In the genomic region with DNA sequence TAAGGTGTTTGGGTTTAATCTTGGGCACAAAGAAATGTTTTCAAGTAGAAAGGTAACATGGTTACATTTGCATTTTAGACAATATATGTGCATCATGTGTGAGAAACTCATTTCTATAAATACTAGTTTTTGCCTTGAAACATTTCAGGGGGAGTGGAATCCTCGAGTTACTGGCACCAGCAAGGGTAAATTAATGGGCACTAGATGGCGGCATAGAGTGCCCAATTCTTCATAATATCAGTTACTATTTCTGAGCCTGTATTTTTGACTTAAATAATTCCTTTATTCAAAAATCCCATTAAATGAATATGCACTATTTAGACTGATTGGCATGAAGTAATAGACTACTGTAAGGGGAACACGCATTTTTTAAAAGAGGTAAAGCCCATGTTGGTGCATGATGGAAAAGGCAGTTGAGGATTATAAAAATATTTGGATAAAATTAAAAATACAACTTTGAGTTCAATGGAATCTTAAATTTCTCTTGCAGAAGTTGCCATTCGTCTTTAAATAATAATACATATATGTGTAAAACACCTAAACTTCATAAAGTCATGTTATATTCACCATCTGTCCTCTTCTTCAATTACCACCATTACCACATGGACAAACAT, we compare ENCODE assay signal across 8 cellular contexts.
DNase-seq lines count a peak whose midpoint lies in the region; ATAC-seq and TF ChIP-seq lines count a peak whose summit lies in the region.

No MANE protein-coding gene starts in this region.

- intact Hi-C loops in lower leg skin (cut with DNase I; ENCODE audit: low total_unique reads), result no loop called here

- peaks cover 18% of the 10 kb centered on the region for H3K4me1 Mint-ChIP-seq in T-helper 17 cell
- H3K4me1 Mint-ChIP-seq in effector memory CD8-positive, alpha-beta T cell (ENCODE audit: low read depth in 2 of 2), result peaks cover 3 to 18% of the 10 kb centered on the region in 2 donors
- H3K4me1 Mint-ChIP-seq in naive B cell, result peaks cover 0 to 17% (median 14%) of the 10 kb centered on the region in 3 donors

- no peak overlapping the region for H3K27ac ChIP-seq in 22Rv1

- H3K4me3 Mint-ChIP-seq in T-helper 17 cell, result no peak overlapping the region
- H3K4me3 Mint-ChIP-seq in effector memory CD8-positive, alpha-beta T cell, result no peak overlapping the region
- H3K4me3 Mint-ChIP-seq in naive B cell, result no peak overlapping the region

- H3K9me3 Mint-ChIP-seq in effector memory CD8-positive, alpha-beta T cell, result no peaks in the 10 kb centered on the region
- no peaks in the 10 kb centered on the region for H3K9me3 Mint-ChIP-seq in naive B cell

- no peak for TF ChIP-seq EP300 in Ishikawa (IDR thresholded peaks at IDR 0.05; ENCODE audit: borderline replicate concordance)

- H3K27ac Mint-ChIP-seq in T-helper 17 cell (no peak overlapping the region), naive B cell (no peak overlapping the region)
- H3K27ac Mint-ChIP-seq in effector memory CD8-positive, alpha-beta T cell, result no peak overlapping the region

- peak; percentile 62 for TF ChIP-seq RAD21 in Ishikawa (IDR thresholded peaks at IDR 0.05; ENCODE audit: low read depth)

- TF ChIP-seq CTCF in 22Rv1 (IDR thresholded peaks at IDR 0.05) (peak; percentile 92), lower leg skin (IDR thresholded peaks at IDR 0.05) (no peak)

- peaks cover 3% of the 10 kb centered on the region for H3K36me3 Mint-ChIP-seq in T-helper 17 cell (ENCODE audit: low read depth)
- no peaks in the 10 kb centered on the region for H3K36me3 Mint-ChIP-seq in effector memory CD8-positive, alpha-beta T cell (ENCODE audit: insufficient read depth)
- no peaks in the 10 kb centered on the region for H3K36me3 Mint-ChIP-seq in naive B cell

- no peaks in the 10 kb centered on the region for H3K27me3 Mint-ChIP-seq in T-helper 17 cell
- no peaks in the 10 kb centered on the region for H3K27me3 Mint-ChIP-seq in effector memory CD8-positive, alpha-beta T cell
- H3K27me3 Mint-ChIP-seq in naive B cell, result no peaks in the 10 kb centered on the region

- 35 to 40% methylated on average over 4 of the region's 4 CpGs for WGBS in lower leg skin, 2 donors

- no peak overlapping the region for H3K4me3 ChIP-seq in lower leg skin (ENCODE audit: low read depth, poor library complexity, severe bottlenecking)

- peak; percentile 59 for ATAC-seq in T-helper 17 cell
- ATAC-seq in effector memory CD8-positive, alpha-beta T cell (replicated peaks), result peak; percentile 39
- peak; percentile 46 to 58 for ATAC-seq in naive B cell (ENCODE audit: low read depth in 2 of 2)

- peak; percentile 62 for DNase-seq in ELR (ENCODE audit: low read depth)
- peak in 1 of 3 donors; percentile 26 for DNase-seq in T-helper 17 cell
- peak; percentile 21 to 34 (median 32) for DNase-seq in effector memory CD8-positive, alpha-beta T cell
- DNase-seq in naive B cell, result peak; percentile 30
- no peak for DNase-seq in lower leg skin (ENCODE audit: low spot score in 2 of 2)
- DNase-seq in NCI-H1048 (lab: John Stamatoyannopoulos, UW), result no peak

- TF ChIP-seq POLR2A in lower leg skin (IDR thresholded peaks at IDR 0.05), result no peak

- H3K9me3 ChIP-seq in T-helper 17 cell (ENCODE audit: control insufficient read depth, low read length, poor library complexity, severe bottlenecking), result no peaks in the 10 kb centered on the region

TF ChIP-seq in Ishikawa, 13 proteins besides CTCF, POLR2A, EP300 and RAD21:
- no peak for TF ChIP-seq ZBTB7A (IDR thresholded peaks at IDR 0.05; ENCODE audit: low read depth)
TF ChIP-seq in Ishikawa: peak in this region for 0.

Comparison
In these comparisons a context has a peak if more than half of its experiments do, and no peak if none do; other contexts are left out.
1. DNase-seq: peak in ELR (single experiment), effector memory CD8-positive, alpha-beta T cell (3 of 3) and naive B cell (single experiment); none in lower leg skin (0 of 2) and NCI-H1048 (single experiment).
2. Peak in every context shown above with its lines, with median percentiles within 50 percentile points of each other: ATAC-seq.